9 cellular contexts compared by ENCODE assay signal in genomic region chr15:60396100-60396499, GRCh38. TPM values are rescaled to one million over a fixed set of nuclear protein-coding genes. Genes with fewer than 3 reads are reported as not detected.
DNase-seq lines count a peak whose midpoint lies in the region; ATAC-seq and TF ChIP-seq lines count a peak whose summit lies in the region.
"Had no signal": no experiment of that assay in that cellular context is flagged by ENCODE, and none has a peak within 500 bp of the region (broad histone marks: within the 10 kb centered on the region; RNA-seq: fewer than 3 reads in every experiment).

No MANE protein-coding gene starts in this region.

- peak overlapping the region; percentile 89 for H3K4me3 ChIP-seq in A673 (ENCODE audit: low read depth, low read length, poor library complexity, severe bottlenecking)
- H3K4me3 ChIP-seq in HUES48 (ENCODE audit: low read depth, low read length): peak overlapping the region; percentile 93
- peak overlapping the region; percentile 83 to 99 for H3K4me3 ChIP-seq in cardiac fibroblast (replicated peaks in 1 of 2; ENCODE audit: low read depth in 2 of 2, low read length in 2 of 2)
- H3K4me3 ChIP-seq in mucosa of stomach (ENCODE audit: low read length): peak overlapping the region; percentile 99

- BruUV-seq in A673 (replicated peaks; lab: Mats Ljungman, UMichigan): TSS peak; percentile 35

- H3K27ac ChIP-seq in A673 (ENCODE audit: low read depth, low read length, poor library complexity, severe bottlenecking): peak overlapping the region; percentile 94
- H3K27ac ChIP-seq in HUES48 (ENCODE audit: low read depth, low read length): no peak overlapping the region

- H3K27me3 ChIP-seq in A673 (replicated peaks; ENCODE audit: insufficient read depth, low read depth, low read length, poor library complexity) (no peaks in the 10 kb centered on the region), HUES48 (ENCODE audit: control insufficient read depth, insufficient read depth, low read length) (peaks cover 16% of the 10 kb centered on the region), mucosa of stomach (ENCODE audit: control insufficient read depth, insufficient read depth, low read length) (no peaks in the 10 kb centered on the region)

- CTCF ChIA-PET in A673 (lab: Charles Lee): no interaction called here

- no peak for ATAC-seq in HG03095 (IDR thresholded peaks at IDR 0.05; ENCODE audit: unreplicated experiment)

- POLR2A ChIA-PET in A673 (lab: Charles Lee; ENCODE audit: low non-redundant PET): no interaction called here

- H3K4me1 ChIP-seq in A673 (ENCODE audit: insufficient read depth, low read length, poor library complexity, severe bottlenecking) (peaks cover 68% of the 10 kb centered on the region), HUES48 (ENCODE audit: control insufficient read depth, insufficient read depth, low read length) (peaks cover 80% of the 10 kb centered on the region), mucosa of stomach (ENCODE audit: control insufficient read depth, insufficient read depth, low read length) (peaks cover 65% of the 10 kb centered on the region)

- peaks cover 20% of the 10 kb centered on the region for H3K36me3 ChIP-seq in A673 (ENCODE audit: insufficient read depth, low read length, poor library complexity, severe bottlenecking)
- H3K36me3 ChIP-seq in HUES48 (ENCODE audit: control insufficient read depth, insufficient read depth, low read length): peaks cover 17% of the 10 kb centered on the region; the same call in 1 of the 2 replicates
- peaks cover 4% of the 10 kb centered on the region for H3K36me3 ChIP-seq in mucosa of stomach (ENCODE audit: control insufficient read depth, insufficient read depth, low read length)

- H3K9me3 ChIP-seq in A673 (ENCODE audit: low read depth, low read length, poor library complexity, severe bottlenecking) (no peaks in the 10 kb centered on the region), HUES48 (ENCODE audit: control insufficient read depth, insufficient read depth, low read length) (no peaks in the 10 kb centered on the region), mucosa of stomach (ENCODE audit: control insufficient read depth, low read length) (no peaks in the 10 kb centered on the region)

- intact Hi-C loops in A673 (cut with micrococcal nuclease; ENCODE audit: unreplicated experiment): loop anchor here (2.0 kb wide), 1 partner anchor 25 kb away; no protein-coding TSS in a partner anchor

- DNase-seq in A673 (ENCODE audit: low spot score) (no peak), cardiac fibroblast (ENCODE audit: low read depth in 2 of 2) (peak in 1 of 2 donors; percentile 52), retina (no peak), Kasumi-1 (lab: John Stamatoyannopoulos, UW) (no peak), NCI-H345 treated with DMSO at 0.1 percent for 48 hours (lab: John Stamatoyannopoulos, UW; ENCODE audit: unreplicated experiment) (no peak)
- DNase-seq: GF-D8 had no signal

- H3K9ac ChIP-seq in HUES48 (ENCODE audit: low read depth, low read length) (peak overlapping the region; percentile 81; the same call in 1 of the 2 replicates), mucosa of stomach (ENCODE audit: low read length) (peak overlapping the region; percentile 88)

- no peak for TF ChIP-seq CTCF in A673 (conservative IDR thresholded peaks at IDR 0.05; ENCODE audit: low read depth, low read length)
- TF ChIP-seq CTCF in cardiac fibroblast (IDR thresholded peaks at IDR 0.05; ENCODE audit: low read depth, low read length): no peak

RNA-seq across cellular contexts. Expression of gene ANXA2, which starts 1.7 kb away (rescaled TPM):
- total RNA-seq in A673 (2021): 880 and 1,038 TPM in 2 replicates
